23 cellular contexts compared by ENCODE assay signal in genomic region chr4:2604614-2605013, GRCh38.
"Had no signal": no experiment of that assay in that cellular context is flagged by ENCODE, and none has a peak within 500 bp of the region (broad histone marks: within the 10 kb centered on the region; RNA-seq: fewer than 3 reads in every experiment).

No MANE protein-coding gene starts in this region.

- ATAC-seq: activated CD8-positive, alpha-beta T cell treated with anti-CD3 and anti-CD28 coated beads, Interleukin-2, amount 10 ng/mL, durations not matched to agents 7 days and 5 days; esophagus mucosa; left lobe of liver; lower lobe of right lung; naive thymus-derived CD8-positive, alpha-beta T cell; stimulated activated naive CD8-positive, alpha-beta T cell treated with anti-CD3 and anti-CD28 coated beads, Interleukin-15, amount 100 ng/mL, for 72 hours had no signal

- H3K27me3 Mint-ChIP-seq: activated naive CD4-positive, alpha-beta T cell treated with anti-CD3 and anti-CD28 coated beads, Interleukin-2, amount 50 U/mL, for 24 hours; brain; naive thymus-derived CD8-positive, alpha-beta T cell; stimulated activated naive CD8-positive, alpha-beta T cell treated with anti-CD3 and anti-CD28 coated beads, Interleukin-15, amount 100 ng/mL, for 72 hours had no signal

- H3K9me3 ChIP-seq: lower lobe of right lung, neutrophil, ovary, psoas muscle, right atrium auricular region, tibial artery had no signal

- H3K4me3 Mint-ChIP-seq: activated CD8-positive, alpha-beta T cell treated with anti-CD3 and anti-CD28 coated beads, Interleukin-2, amount 10 ng/mL, durations not matched to agents 7 days and 5 days; activated T-helper 1 cell treated with anti-CD3 and anti-CD28 coated beads, Interleukin-12 subunit alpha, Interleukin-12 subunit beta, Interleukin-2, Interleukin-4 antibody, amounts not matched to agents 30 ng/mL and 10 ng/mL and 1 ng/mL, durations not matched to agents 14 hours and 24 hours and 36 hours; immature natural killer cell; stimulated activated naive CD8-positive, alpha-beta T cell treated with anti-CD3 and anti-CD28 coated beads, Interleukin-15, amount 100 ng/mL, for 72 hours had no signal

- H3K27ac ChIP-seq: hepatocyte, lower lobe of right lung, neutrophil, ovary, psoas muscle, right atrium auricular region, tibial artery had no signal

- H3K27ac Mint-ChIP-seq: activated CD8-positive, alpha-beta T cell treated with anti-CD3 and anti-CD28 coated beads, Interleukin-2, amount 10 ng/mL, durations not matched to agents 7 days and 5 days; activated T-helper 1 cell treated with anti-CD3 and anti-CD28 coated beads, Interleukin-12 subunit alpha, Interleukin-12 subunit beta, Interleukin-2, Interleukin-4 antibody, amounts not matched to agents 30 ng/mL and 10 ng/mL and 1 ng/mL, durations not matched to agents 14 hours and 24 hours and 36 hours had no signal

- H3K4me3 ChIP-seq: hepatocyte, lower lobe of right lung, ovary, psoas muscle, right atrium auricular region, tibial artery had no signal

- H3K27me3 ChIP-seq: hepatocyte, neutrophil, ovary, right atrium auricular region, tibial artery had no signal

- DNase-seq: activated CD4-positive, alpha-beta T cell treated with anti-CD3 and anti-CD28 coated beads, Interleukin-2, amount 50 U/mL, for 1 hour; activated CD4-positive, CD25-positive, alpha-beta regulatory T cell treated with anti-CD3 and anti-CD28 coated beads, Interleukin-2, amount 50 U/mL, for 72 hours; activated CD8-positive, alpha-beta T cell treated with anti-CD3 and anti-CD28 coated beads, Interleukin-2, amount 10 ng/mL, durations not matched to agents 7 days and 5 days; activated gamma-delta T cell treated with Interleukin-2 at 50 U/mL for 16 hours; anterior cingulate cortex; dermis blood vessel endothelial cell; effector memory CD4-positive, alpha-beta T cell; foreskin melanocyte; immature natural killer cell; lower lobe of right lung; naive thymus-derived CD8-positive, alpha-beta T cell; psoas muscle; stimulated activated naive CD8-positive, alpha-beta T cell treated with anti-CD3 and anti-CD28 coated beads, Interleukin-15, amount 100 ng/mL, for 72 hours; tibial artery had no signal

- H3K36me3 ChIP-seq: ovary, right atrium auricular region had no signal

- H3K9me3 Mint-ChIP-seq: activated naive CD4-positive, alpha-beta T cell treated with anti-CD3 and anti-CD28 coated beads, Interleukin-2, amount 50 U/mL, for 24 hours; activated T-helper 1 cell treated with anti-CD3 and anti-CD28 coated beads, Interleukin-12 subunit alpha, Interleukin-12 subunit beta, Interleukin-2, Interleukin-4 antibody, amounts not matched to agents 30 ng/mL and 10 ng/mL and 1 ng/mL, durations not matched to agents 14 hours and 24 hours and 36 hours; brain; immature natural killer cell; naive thymus-derived CD8-positive, alpha-beta T cell; stimulated activated naive CD8-positive, alpha-beta T cell treated with anti-CD3 and anti-CD28 coated beads, Interleukin-15, amount 100 ng/mL, for 72 hours had no signal
